21 cellular contexts compared by ENCODE assay signal in the genomic region with DNA sequence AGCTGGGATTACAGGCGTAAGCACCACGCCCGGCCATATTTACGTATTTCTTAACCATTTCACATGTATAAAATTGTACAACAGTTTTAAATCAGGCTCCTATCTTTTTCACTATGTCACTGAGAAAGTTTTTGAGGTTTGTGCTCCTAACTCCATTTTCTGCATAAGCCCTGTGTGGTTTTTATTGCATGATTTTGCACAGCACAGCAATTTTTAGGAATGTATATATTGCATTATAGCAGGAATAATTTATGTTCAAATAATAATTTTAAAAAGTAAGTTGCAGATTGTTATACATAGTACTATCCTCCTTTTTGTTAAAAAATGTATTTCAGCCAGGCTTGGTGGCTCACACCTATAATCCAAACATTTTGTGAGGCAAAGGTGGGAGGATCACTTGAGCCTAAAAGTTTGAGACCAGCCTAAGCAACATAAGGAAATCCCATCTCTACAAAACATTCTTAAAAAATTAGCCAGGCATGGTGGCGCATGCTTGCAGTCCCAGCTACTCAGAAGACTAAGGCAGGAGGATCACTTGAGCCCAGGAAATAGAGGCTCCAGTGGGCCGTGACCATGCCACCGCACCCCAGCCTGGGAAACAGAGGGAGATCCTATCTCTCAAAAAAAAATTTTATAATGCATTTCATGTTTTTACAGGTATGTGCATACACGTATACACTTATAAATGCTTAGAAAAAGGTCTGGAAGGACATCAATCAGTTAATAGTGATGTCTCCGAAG. TPM values are rescaled to one million over a fixed set of nuclear protein-coding genes. Genes with fewer than 3 reads are reported as not detected.
DNase-seq lines count a peak whose midpoint lies in the region; ATAC-seq and TF ChIP-seq lines count a peak whose summit lies in the region.
"Had no signal": no experiment of that assay in that cellular context is flagged by ENCODE, and none has a peak within 500 bp of the region (broad histone marks: within the 10 kb centered on the region; RNA-seq: fewer than 3 reads in every experiment).

No MANE protein-coding gene starts in this region.

- no peak for ATAC-seq in activated naive CD8-positive, alpha-beta T cell treated with anti-CD3 and anti-CD28 coated beads, Interleukin-2, amount 10 ng/mL, durations not matched to agents 7 days and 5 days (ENCODE audit: low read depth)
- ATAC-seq in activated naive CD8-positive, alpha-beta T cell treated with anti-CD3 and anti-CD28 coated beads, Interleukin-2, amount 50 U/mL, for 24 hours = no peak
- ATAC-seq in stimulated activated naive B cell treated with anti-CD40 and anti-IgM and Interleukin-4, amounts not matched to agents 10 μg/mL and 1 μg/mL and 100 μg/mL, for 72 hours (replicated peaks) = no peak
- ATAC-seq in left lung (no peak), HG03108 (IDR thresholded peaks at IDR 0.05; ENCODE audit: unreplicated experiment) (no peak)
- ATAC-seq: GM12878, HCT116 had no signal

- H4K20me1 ChIP-seq in BLaER1 treated with 17β-estradiol and CSF1 and Interleukin-3, amounts not matched to agents 10 nM and 100 nM = peaks cover 0 to 36% (median 9%) of the 10 kb centered on the region in 11 experiments; a peak in 11 of 22 replicates

- H3K4me1 ChIP-seq in BLaER1 treated with 17β-estradiol and CSF1 and Interleukin-3, amounts not matched to agents 10 nM and 100 nM = peaks cover 8 to 21% (median 14%) of the 10 kb centered on the region in 10 experiments; a peak in 18 of 20 replicates
- peaks cover 0 to 10% of the 10 kb centered on the region in 2 donors for H3K4me1 ChIP-seq in left lung
- H3K4me1 ChIP-seq in breast epithelium = no peaks in the 10 kb centered on the region
- H3K4me1 ChIP-seq: BE2C had no signal

- no peak overlapping the region for H3K4me3 ChIP-seq in BLaER1 treated with 17β-estradiol and CSF1 and Interleukin-3, amounts not matched to agents 10 nM and 100 nM
- H3K4me3 ChIP-seq in SK-N-MC (no peak overlapping the region; the same call in 1 of the 2 replicates), left lung (no peak overlapping the region), breast epithelium (no peak overlapping the region)
- H3K4me3 ChIP-seq: GM12878 had no signal

- no peak for TF ChIP-seq POLR2A in breast epithelium (IDR thresholded peaks at IDR 0.05)

- peaks cover 78 to 97% (median 83%) of the 10 kb centered on the region in 11 experiments for H3K36me3 ChIP-seq in BLaER1 treated with 17β-estradiol and CSF1 and Interleukin-3, amounts not matched to agents 10 nM and 100 nM
- H3K36me3 ChIP-seq in SK-N-MC (ENCODE audit: insufficient read depth, low read length) (peaks cover 38% of the 10 kb centered on the region), left lung (peaks cover 0 to 92% of the 10 kb centered on the region in 2 donors), breast epithelium (no peaks in the 10 kb centered on the region)

- DNase-seq in activated naive CD8-positive, alpha-beta T cell treated with anti-CD3 and anti-CD28 coated beads, Interleukin-2, amount 10 ng/mL, durations not matched to agents 7 days and 5 days = no peak
- DNase-seq in activated naive CD8-positive, alpha-beta T cell treated with anti-CD3 and anti-CD28 coated beads, Interleukin-2, amount 50 U/mL, for 24 hours = no peak
- DNase-seq in SK-N-MC (ENCODE audit: low read depth, low spot score) (no peak), left lung (no peak), breast epithelium (ENCODE audit: low spot score in 2 of 2) (no peak)
- DNase-seq in stimulated activated naive B cell treated with anti-CD40 and anti-IgM and Interleukin-4, amounts not matched to agents 10 μg/mL and 1 μg/mL and 100 μg/mL, for 72 hours = no peak
- DNase-seq: ACHN; BE2C; CD4-positive, alpha-beta memory T cell; DMS153; DND-41; EL; GOT3; H7; HFFc6; KBM-7 had no signal

- TF ChIP-seq CTCF in left lung (IDR thresholded peaks at IDR 0.05) = no peak
- no peak for TF ChIP-seq CTCF in breast epithelium (IDR thresholded peaks at IDR 0.05)

- H3K27ac Mint-ChIP-seq in activated naive CD8-positive, alpha-beta T cell treated with anti-CD3 and anti-CD28 coated beads, Interleukin-2, amount 10 ng/mL, durations not matched to agents 7 days and 5 days = peak overlapping the region; percentile 12
- no peak overlapping the region for H3K27ac Mint-ChIP-seq in activated naive CD8-positive, alpha-beta T cell treated with anti-CD3 and anti-CD28 coated beads, Interleukin-2, amount 50 U/mL, for 24 hours
- H3K27ac Mint-ChIP-seq in stimulated activated naive B cell treated with anti-CD40 and anti-IgM and Interleukin-4, amounts not matched to agents 10 μg/mL and 1 μg/mL and 100 μg/mL, for 72 hours = peak overlapping the region; percentile 37
- H3K27ac Mint-ChIP-seq: HFFc6 had no signal

- H3K4me3 Mint-ChIP-seq in activated naive CD8-positive, alpha-beta T cell treated with anti-CD3 and anti-CD28 coated beads, Interleukin-2, amount 10 ng/mL, durations not matched to agents 7 days and 5 days = no peak overlapping the region
- no peak overlapping the region for H3K4me3 Mint-ChIP-seq in activated naive CD8-positive, alpha-beta T cell treated with anti-CD3 and anti-CD28 coated beads, Interleukin-2, amount 50 U/mL, for 24 hours
- no peak overlapping the region for H3K4me3 Mint-ChIP-seq in stimulated activated naive B cell treated with anti-CD40 and anti-IgM and Interleukin-4, amounts not matched to agents 10 μg/mL and 1 μg/mL and 100 μg/mL, for 72 hours
- H3K4me3 Mint-ChIP-seq: CD14-positive monocyte; CD4-positive, alpha-beta memory T cell; HFFc6 had no signal

- peak overlapping the region in 8 of 11 experiments; percentile 40 to 66 (median 54); a peak in 16 of 22 replicates for H3K4me2 ChIP-seq in BLaER1 treated with 17β-estradiol and CSF1 and Interleukin-3, amounts not matched to agents 10 nM and 100 nM

- intact Hi-C loops in left lung (cut with DNase I) = no loop called here
- intact Hi-C loops in breast epithelium (cut with DNase I; ENCODE audit: low total_unique reads) = no loop called here

- peaks cover 58% of the 10 kb centered on the region for H3K36me3 Mint-ChIP-seq in activated naive CD8-positive, alpha-beta T cell treated with anti-CD3 and anti-CD28 coated beads, Interleukin-2, amount 10 ng/mL, durations not matched to agents 7 days and 5 days
- peaks cover 52% of the 10 kb centered on the region for H3K36me3 Mint-ChIP-seq in activated naive CD8-positive, alpha-beta T cell treated with anti-CD3 and anti-CD28 coated beads, Interleukin-2, amount 50 U/mL, for 24 hours (ENCODE audit: low read depth)
- peaks cover 30 to 56% of the 10 kb centered on the region in 2 donors for H3K36me3 Mint-ChIP-seq in stimulated activated naive B cell treated with anti-CD40 and anti-IgM and Interleukin-4, amounts not matched to agents 10 μg/mL and 1 μg/mL and 100 μg/mL, for 72 hours

- H3K9me3 ChIP-seq in BLaER1 treated with 17β-estradiol and CSF1 and Interleukin-3, amounts not matched to agents 10 nM and 100 nM (replicated peaks in 1 of 11) = no peaks in the 10 kb centered on the region
- H3K9me3 ChIP-seq in SK-N-MC (ENCODE audit: low read depth, low read length) (no peaks in the 10 kb centered on the region), left lung (no peaks in the 10 kb centered on the region), breast epithelium (no peaks in the 10 kb centered on the region)
- H3K9me3 ChIP-seq: BE2C had no signal

- no peak overlapping the region for H3K27ac ChIP-seq in BLaER1 treated with 17β-estradiol and CSF1 and Interleukin-3, amounts not matched to agents 10 nM and 100 nM
- peak overlapping the region; percentile 76 for H3K27ac ChIP-seq in SK-N-MC
- no peak overlapping the region for H3K27ac ChIP-seq in left lung
- no peak overlapping the region for H3K27ac ChIP-seq in breast epithelium

- no peaks in the 10 kb centered on the region for H3K27me3 ChIP-seq in BLaER1 treated with 17β-estradiol and CSF1 and Interleukin-3, amounts not matched to agents 10 nM and 100 nM
- H3K27me3 ChIP-seq in left lung (no peaks in the 10 kb centered on the region), breast epithelium (no peaks in the 10 kb centered on the region)
- H3K27me3 ChIP-seq: BE2C had no signal

- peaks cover 62% of the 10 kb centered on the region for H3K4me1 Mint-ChIP-seq in activated naive CD8-positive, alpha-beta T cell treated with anti-CD3 and anti-CD28 coated beads, Interleukin-2, amount 10 ng/mL, durations not matched to agents 7 days and 5 days
- peaks cover 43% of the 10 kb centered on the region for H3K4me1 Mint-ChIP-seq in activated naive CD8-positive, alpha-beta T cell treated with anti-CD3 and anti-CD28 coated beads, Interleukin-2, amount 50 U/mL, for 24 hours
- H3K4me1 Mint-ChIP-seq in stimulated activated naive B cell treated with anti-CD40 and anti-IgM and Interleukin-4, amounts not matched to agents 10 μg/mL and 1 μg/mL and 100 μg/mL, for 72 hours = peaks cover 0 to 8% of the 10 kb centered on the region in 2 donors

- H3K27me3 Mint-ChIP-seq in activated naive CD8-positive, alpha-beta T cell treated with anti-CD3 and anti-CD28 coated beads, Interleukin-2, amount 10 ng/mL, durations not matched to agents 7 days and 5 days = no peaks in the 10 kb centered on the region
- H3K27me3 Mint-ChIP-seq in activated naive CD8-positive, alpha-beta T cell treated with anti-CD3 and anti-CD28 coated beads, Interleukin-2, amount 50 U/mL, for 24 hours = no peaks in the 10 kb centered on the region
- no peaks in the 10 kb centered on the region for H3K27me3 Mint-ChIP-seq in stimulated activated naive B cell treated with anti-CD40 and anti-IgM and Interleukin-4, amounts not matched to agents 10 μg/mL and 1 μg/mL and 100 μg/mL, for 72 hours
- H3K27me3 Mint-ChIP-seq: CD4-positive, alpha-beta memory T cell had no signal

- H3K9me3 Mint-ChIP-seq in activated naive CD8-positive, alpha-beta T cell treated with anti-CD3 and anti-CD28 coated beads, Interleukin-2, amount 10 ng/mL, durations not matched to agents 7 days and 5 days = no peaks in the 10 kb centered on the region
- H3K9me3 Mint-ChIP-seq in activated naive CD8-positive, alpha-beta T cell treated with anti-CD3 and anti-CD28 coated beads, Interleukin-2, amount 50 U/mL, for 24 hours = no peaks in the 10 kb centered on the region
- H3K9me3 Mint-ChIP-seq in stimulated activated naive B cell treated with anti-CD40 and anti-IgM and Interleukin-4, amounts not matched to agents 10 μg/mL and 1 μg/mL and 100 μg/mL, for 72 hours = no peaks in the 10 kb centered on the region
- H3K9me3 Mint-ChIP-seq: CD14-positive monocyte; CD4-positive, alpha-beta memory T cell; HFFc6 had no signal

- POLR2A ChIA-PET in activated naive CD8-positive, alpha-beta T cell treated with anti-CD3 and anti-CD28 coated beads, Interleukin-2, amount 10 ng/mL, durations not matched to agents 7 days and 5 days (lab: Charles Lee) = interaction anchor here (0.7 kb wide), 1 partner anchor 33 kb away, joined by 3 read pairs; no protein-coding TSS in a partner anchor

- peak overlapping the region in 2 of 11 experiments; percentile 3 to 31; a peak in 1 of 22 replicates for H3K9ac ChIP-seq in BLaER1 treated with 17β-estradiol and CSF1 and Interleukin-3, amounts not matched to agents 10 nM and 100 nM
- peak overlapping the region; percentile 32 for H3K9ac ChIP-seq in SK-N-MC (ENCODE audit: insufficient read length)

RNA-seq across cellular contexts. Expression of gene SMG6, which starts 26.0 kb away (rescaled TPM):
- total RNA-seq in activated naive CD8-positive, alpha-beta T cell treated with anti-CD3 and anti-CD28 coated beads, Interleukin-2, amount 10 ng/mL, durations not matched to agents 7 days and 5 days = 10 to 100 TPM; 48.5 to 58.3 TPM
- total RNA-seq in left lung (10 to 100 TPM; 27.7 to 32.3 TPM), breast epithelium (10 to 100 TPM; 24.9 to 29.3 (median 29.0) TPM)

RNA-seq across cellular contexts. Expression of gene SRR, which starts 26.1 kb away (rescaled TPM):
- 10 to 100 TPM; 16.3 to 19.8 TPM for total RNA-seq in activated naive CD8-positive, alpha-beta T cell treated with anti-CD3 and anti-CD28 coated beads, Interleukin-2, amount 10 ng/mL, durations not matched to agents 7 days and 5 days
- 10 to 100 TPM in 1 of 2 donors, 1 to 10 TPM in 1; 9.2 to 11.8 TPM for total RNA-seq in left lung
- 10 to 100 TPM in 2 of 3 donors, 1 to 10 TPM in 1; 9.7 to 13.3 (median 10.2) TPM for total RNA-seq in breast epithelium

RNA-seq across cellular contexts. Expression of gene TSR1, which starts 58.7 kb away (rescaled TPM):
- total RNA-seq in activated naive CD8-positive, alpha-beta T cell treated with anti-CD3 and anti-CD28 coated beads, Interleukin-2, amount 10 ng/mL, durations not matched to agents 7 days and 5 days = 10 to 100 TPM; 27.8 to 30.2 TPM
- 10 to 100 TPM; 16.2 to 27.2 TPM for total RNA-seq in left lung
- total RNA-seq in breast epithelium = 10 to 100 TPM; 28.8 to 43.6 (median 43.0) TPM

RNA-seq across cellular contexts. Expression of gene SGSM2, which starts 59.7 kb away (rescaled TPM):
- 100 to 1,000 TPM; 116 to 131 TPM for total RNA-seq in activated naive CD8-positive, alpha-beta T cell treated with anti-CD3 and anti-CD28 coated beads, Interleukin-2, amount 10 ng/mL, durations not matched to agents 7 days and 5 days
- total RNA-seq in left lung (10 to 100 TPM; 43.6 to 52.7 TPM), breast epithelium (100 to 1,000 TPM in 1 of 3 donors, 10 to 100 TPM in 2; 27.8 to 125 (median 85.5) TPM)
